ENCODE assay signal across 15 cellular contexts in the genomic region with DNA sequence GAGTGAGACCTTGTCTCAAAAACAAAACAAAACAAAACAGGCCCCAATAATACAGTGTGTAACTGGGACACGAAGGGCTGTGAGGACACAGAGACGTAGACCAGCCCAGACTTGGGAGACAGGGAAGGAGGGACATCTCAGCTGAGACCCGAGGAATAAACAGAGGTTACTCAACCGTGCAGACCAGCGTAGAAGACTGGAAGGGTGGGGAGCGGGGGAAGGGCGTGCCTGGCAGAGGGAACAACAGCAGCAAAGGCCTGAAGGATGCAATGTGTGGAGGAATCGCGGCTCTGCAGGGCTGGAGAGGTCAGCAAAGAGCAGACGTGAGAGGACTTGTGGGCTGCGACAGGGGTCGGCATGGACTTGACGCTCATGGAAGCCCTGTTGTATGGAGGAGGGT. TPM values are rescaled to one million over a fixed set of nuclear protein-coding genes. Genes with fewer than 3 reads are reported as not detected.
DNase-seq lines count a peak whose midpoint lies in the region; ATAC-seq and TF ChIP-seq lines count a peak whose summit lies in the region.
"Had no signal": no experiment of that assay in that cellular context is flagged by ENCODE, and none has a peak within 500 bp of the region (broad histone marks: within the 10 kb centered on the region; RNA-seq: fewer than 3 reads in every experiment).

No MANE protein-coding gene starts in this region.

- H3K4me1 ChIP-seq in mucosa of descending colon (ENCODE audit: low read depth), result peaks cover 5% of the 10 kb centered on the region

- no peak overlapping the region for H3K4me3 Mint-ChIP-seq in activated CD8-positive, alpha-beta T cell treated with anti-CD3 and anti-CD28 coated beads, Interleukin-2, amount 10 ng/mL, durations not matched to agents 7 days and 5 days
- H3K4me3 Mint-ChIP-seq: H9 had no signal

- peak overlapping the region; percentile 3 for H3K27ac Mint-ChIP-seq in activated CD8-positive, alpha-beta T cell treated with anti-CD3 and anti-CD28 coated beads, Interleukin-2, amount 10 ng/mL, durations not matched to agents 7 days and 5 days
- H3K27ac Mint-ChIP-seq: H9 had no signal

- CTCF ChIA-PET in activated CD8-positive, alpha-beta T cell treated with anti-CD3 and anti-CD28 coated beads, Interleukin-2, amount 10 ng/mL, durations not matched to agents 7 days and 5 days (lab: Charles Lee), result interaction anchor here (0.6 to 7.5 kb wide), 15 partner anchors 10 to 221 kb away, joined by 3 to 95 read pairs (median 6); a partner anchor contains a TSS

- in situ Hi-C loops in Caki2 (cut with HindIII; ENCODE audit: low pct_unique_long_range_greater_than_20kb, low sequenced_read_pairs), result no loop called here

- TF ChIP-seq CTCF in mucosa of descending colon (IDR thresholded peaks at IDR 0.05), result no peak

- no peaks in the 10 kb centered on the region for H3K27me3 Mint-ChIP-seq in activated CD8-positive, alpha-beta T cell treated with anti-CD3 and anti-CD28 coated beads, Interleukin-2, amount 10 ng/mL, durations not matched to agents 7 days and 5 days (ENCODE audit: low read depth)

- intact Hi-C loops in mucosa of descending colon (cut with DNase I, micrococcal nuclease), result loop anchor here in 1 of 2 donors (10.0 kb wide), 1 partner anchor 208 kb away; a partner anchor contains a TSS

- H3K9me3 ChIP-seq in mucosa of descending colon, result no peaks in the 10 kb centered on the region
- H3K9me3 ChIP-seq: ascending aorta, testis had no signal

- peak; percentile 77 for DNase-seq in Caki2 (ENCODE audit: low read depth)
- DNase-seq in activated CD8-positive, alpha-beta T cell treated with anti-CD3 and anti-CD28 coated beads, Interleukin-2, amount 10 ng/mL, durations not matched to agents 7 days and 5 days, result no peak
- DNase-seq in mucosa of descending colon, result peak in 1 of 3 donors; percentile 41
- DNase-seq in NK-92 (lab: John Stamatoyannopoulos, UW; ENCODE audit: unreplicated experiment), result no peak
- no peak for DNase-seq in DMS79 treated with DMSO at 0.1 percent for 48 hours (lab: John Stamatoyannopoulos, UW)
- DNase-seq: activated CD4-positive, alpha-beta T cell treated with anti-CD3 and anti-CD28 coated beads, Interleukin-2, amount 50 U/mL, for 48 hours; H9; KG1; NCI-H2107; NCI-H748 treated with DMSO at 0.1 percent for 48 hours; small intestine; stimulated activated CD4-positive, alpha-beta T cell treated with anti-CD3 and anti-CD28 coated beads, Interleukin-4, amount 100 ng/mL, for 4 hours; testis had no signal

- H3K36me3 Mint-ChIP-seq in activated CD8-positive, alpha-beta T cell treated with anti-CD3 and anti-CD28 coated beads, Interleukin-2, amount 10 ng/mL, durations not matched to agents 7 days and 5 days (ENCODE audit: low read depth), result no peaks in the 10 kb centered on the region

- no peak overlapping the region for H3K4me3 ChIP-seq in mucosa of descending colon
- H3K4me3 ChIP-seq: ascending aorta, testis had no signal

- H3K9me3 Mint-ChIP-seq in activated CD8-positive, alpha-beta T cell treated with anti-CD3 and anti-CD28 coated beads, Interleukin-2, amount 10 ng/mL, durations not matched to agents 7 days and 5 days (ENCODE audit: insufficient read depth), result no peaks in the 10 kb centered on the region
- H3K9me3 Mint-ChIP-seq: H9 had no signal

- H3K4me1 Mint-ChIP-seq in activated CD8-positive, alpha-beta T cell treated with anti-CD3 and anti-CD28 coated beads, Interleukin-2, amount 10 ng/mL, durations not matched to agents 7 days and 5 days (ENCODE audit: low read depth), result peaks cover 56% of the 10 kb centered on the region

- peaks cover 3% of the 10 kb centered on the region for H3K36me3 ChIP-seq in mucosa of descending colon (ENCODE audit: low read depth)
- H3K36me3 ChIP-seq: ascending aorta had no signal

- POLR2A ChIA-PET in activated CD8-positive, alpha-beta T cell treated with anti-CD3 and anti-CD28 coated beads, Interleukin-2, amount 10 ng/mL, durations not matched to agents 7 days and 5 days (lab: Charles Lee), result interaction anchor here (1.0 kb wide), 1 partner anchor 37 kb away, joined by 4 read pairs; no protein-coding TSS in a partner anchor

- no peak for ATAC-seq in activated CD8-positive, alpha-beta T cell treated with anti-CD3 and anti-CD28 coated beads, Interleukin-2, amount 10 ng/mL, durations not matched to agents 7 days and 5 days
- ATAC-seq in mucosa of descending colon (peak; percentile 41), GM21576 (IDR thresholded peaks at IDR 0.05; ENCODE audit: unreplicated experiment) (no peak)

RNA-seq across cellular contexts. Expression of a gene that starts 11.6 kb away (rescaled TPM):
- 0.07 and 0.29 TPM in 2 replicates for total RNA-seq in Caki2 (2014; rRNA removed; shearing (Covaris generic); ENCODE audit: low replicate concordance)
- total RNA-seq in activated CD8-positive, alpha-beta T cell treated with anti-CD3 and anti-CD28 coated beads, Interleukin-2, amount 10 ng/mL, durations not matched to agents 7 days and 5 days, result 10 to 100 TPM; 10.5 to 12.0 TPM
- 10 to 100 TPM in 1 of 3 donors, 1 to 10 TPM in 2; 6.3 to 10.1 (median 8.3) TPM for total RNA-seq in mucosa of descending colon

RNA-seq across cellular contexts. Expression of a gene that starts 15.7 kb away (rescaled TPM):
- total RNA-seq in Caki2 (2014; rRNA removed; shearing (Covaris generic); ENCODE audit: low replicate concordance), result 1.8 and 2.2 TPM in 2 replicates
- total RNA-seq in activated CD8-positive, alpha-beta T cell treated with anti-CD3 and anti-CD28 coated beads, Interleukin-2, amount 10 ng/mL, durations not matched to agents 7 days and 5 days, result 1 to 10 TPM; 2.4 to 4.3 TPM
- 100 to 1,000 TPM in 2 of 3 donors, 10 to 100 TPM in 1; 86.5 to 264 (median 199) TPM for total RNA-seq in mucosa of descending colon
- total RNA-seq: ascending aorta had no signal

RNA-seq across cellular contexts. Expression of a gene that starts 41.4 kb away (rescaled TPM):
- 45.9 and 51.1 TPM in 2 replicates for total RNA-seq in Caki2 (2014; rRNA removed; shearing (Covaris generic); ENCODE audit: low replicate concordance)
- total RNA-seq in activated CD8-positive, alpha-beta T cell treated with anti-CD3 and anti-CD28 coated beads, Interleukin-2, amount 10 ng/mL, durations not matched to agents 7 days and 5 days, result 10 to 100 TPM; 29.7 to 34.0 TPM
- 100 to 1,000 TPM; 180 to 566 (median 456) TPM for total RNA-seq in mucosa of descending colon

RNA-seq across cellular contexts. Expression of a gene that starts 42.5 kb away (rescaled TPM):
- 191 and 225 TPM in 2 replicates for total RNA-seq in Caki2 (2014; rRNA removed; shearing (Covaris generic); ENCODE audit: low replicate concordance)
- total RNA-seq in activated CD8-positive, alpha-beta T cell treated with anti-CD3 and anti-CD28 coated beads, Interleukin-2, amount 10 ng/mL, durations not matched to agents 7 days and 5 days, result 100 to 1,000 TPM; 115 to 126 TPM
- total RNA-seq in mucosa of descending colon, result 10 to 100 TPM; 72.5 to 78.1 (median 76.5) TPM

RNA-seq across cellular contexts. Expression of a gene that starts 51.4 kb away (rescaled TPM):
- total RNA-seq in Caki2 (2014; rRNA removed; shearing (Covaris generic); ENCODE audit: low replicate concordance), result 147 and 161 TPM in 2 replicates
- under 1 TPM in 1 of 2 experiments, not detected in 1; 0.34 TPM for total RNA-seq in activated CD8-positive, alpha-beta T cell treated with anti-CD3 and anti-CD28 coated beads, Interleukin-2, amount 10 ng/mL, durations not matched to agents 7 days and 5 days
- 10 to 100 TPM in 1 of 3 donors, 1 to 10 TPM in 2; 1.3 to 11.6 (median 1.3) TPM for total RNA-seq in mucosa of descending colon

Comparison
In these comparisons a context has a peak if more than half of its experiments do, and no peak if none do; other contexts are left out.
1. RNA of a gene that starts 15.7 kb away (total RNA-seq): 86.5 to 264 TPM in mucosa of descending colon; 2.4 to 4.3 TPM in activated CD8-positive, alpha-beta T cell treated with anti-CD3 and anti-CD28 coated beads, Interleukin-2, amount 10 ng/mL, durations not matched to agents 7 days and 5 days and 1.8 to 2.2 TPM in Caki2; every median in the first group is over 10 times any median in the second.